14 cellular contexts compared by ENCODE assay signal in the genomic region with DNA sequence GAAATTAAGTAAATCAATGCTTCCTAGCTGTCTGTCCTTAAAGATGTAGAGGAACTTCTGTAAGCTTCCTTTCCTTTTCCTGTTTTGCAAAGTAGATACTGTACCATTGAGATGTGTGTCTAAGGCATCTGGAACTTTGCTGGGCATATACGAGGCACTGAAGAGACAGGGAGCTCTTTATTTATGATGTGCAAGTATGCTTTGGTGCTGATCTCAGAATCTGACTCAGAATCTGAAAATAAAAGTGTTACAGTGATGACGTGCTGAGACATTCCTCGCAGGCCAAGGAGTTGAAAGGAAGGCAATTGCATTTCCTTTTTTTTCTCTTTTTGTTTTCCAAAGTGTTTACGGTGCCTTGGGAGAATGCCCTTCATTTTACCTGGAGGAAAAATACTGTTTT.
DNase-seq lines count a peak whose midpoint lies in the region; TF ChIP-seq lines count a peak whose summit lies in the region.
"Had no signal": no experiment of that assay in that cellular context is flagged by ENCODE, and none has a peak within 500 bp of the region (broad histone marks: within the 10 kb centered on the region; RNA-seq: fewer than 3 reads in every experiment).

No MANE protein-coding gene starts in this region.

- H3K9ac ChIP-seq in GM23248 (no peak overlapping the region), skeletal muscle satellite cell (ENCODE audit: low read depth, low read length) (peak overlapping the region; percentile 45)

- H3F3A ChIP-seq in GM23248 (ENCODE audit: insufficient read depth): peaks cover 31% of the 10 kb centered on the region

- H3K27ac ChIP-seq in GM23248: peak overlapping the region; percentile 45
- no peak overlapping the region for H3K27ac ChIP-seq in ovary
- H3K27ac ChIP-seq: cardiac muscle cell, stomach had no signal

- no peaks in the 10 kb centered on the region for H3K9me2 ChIP-seq in GM23248 (ENCODE audit: insufficient read depth)

- H2AFZ ChIP-seq in GM23248: 0 out of 2 replicates have a peak overlapping the region, but pooled peaks have one; percentile 6

- H3K4me2 ChIP-seq in GM23248 (ENCODE audit: unreplicated experiment) (peak overlapping the region; percentile 44), skeletal muscle satellite cell (ENCODE audit: low read length) (peak overlapping the region; percentile 33)

- intact Hi-C loops in ovary (cut with DNase I): no loop called here

- in situ Hi-C loops in GM23248 (cut with MboI) (no loop called here), SK-MEL-5 (cut with HindIII; ENCODE audit: low pct_unique_long_range_greater_than_20kb, low sequenced_read_pairs) (no loop called here)

- peak overlapping the region; percentile 39; the same call in 1 of the 2 replicates for H3K4me3 ChIP-seq in GM23248
- no peak overlapping the region for H3K4me3 ChIP-seq in fibroblast of mammary gland (ENCODE audit: control insufficient read depth, low read depth, low read length)
- H3K4me3 ChIP-seq in skeletal muscle satellite cell (ENCODE audit: low read length): no peak overlapping the region
- no peak overlapping the region for H3K4me3 ChIP-seq in ovary
- H3K4me3 ChIP-seq: cardiac muscle cell, stomach had no signal

- H3K9me3 ChIP-seq in GM23248 (ENCODE audit: low read depth) (no peaks in the 10 kb centered on the region), skeletal muscle satellite cell (replicated peaks; ENCODE audit: low read length) (no peaks in the 10 kb centered on the region), ovary (no peaks in the 10 kb centered on the region)
- H3K9me3 ChIP-seq: stomach had no signal

- H3K4me1 ChIP-seq in GM23248 (ENCODE audit: insufficient read depth) (peaks cover 50% of the 10 kb centered on the region), skeletal muscle satellite cell (ENCODE audit: control insufficient read depth, insufficient read depth, low read length) (peaks cover 33% of the 10 kb centered on the region), ovary (ENCODE audit: insufficient read depth) (no peaks in the 10 kb centered on the region)
- H3K4me1 ChIP-seq: stomach had no signal

- H3K36me3 ChIP-seq in GM23248 (ENCODE audit: low read depth) (no peaks in the 10 kb centered on the region), skeletal muscle satellite cell (ENCODE audit: insufficient read depth, low read length) (no peaks in the 10 kb centered on the region), ovary (no peaks in the 10 kb centered on the region)
- H3K36me3 ChIP-seq: cardiac muscle cell, stomach had no signal

- whole genome bisulfite sequencing in GM23248 (ENCODE audit: low coverage in 1 of 2, low lambda C conversion rate in 2 of 2, missing lambda C conversion rate in 2 of 2), 2 experiments: 0 to 3% methylated on average over 4 of the region's 4 CpGs
- 43 to 54% (median 51%) methylated on average over 4 of the region's 4 CpGs for WGBS in ovary, 3 donors

- H3K79me2 ChIP-seq in GM23248 (ENCODE audit: insufficient read depth): no peaks in the 10 kb centered on the region

- H3K27me3 ChIP-seq in GM23248 (replicated peaks; ENCODE audit: insufficient read depth): no peaks in the 10 kb centered on the region
- no peaks in the 10 kb centered on the region for H3K27me3 ChIP-seq in skeletal muscle satellite cell (ENCODE audit: control insufficient read depth, insufficient read depth, low read length)
- no peaks in the 10 kb centered on the region for H3K27me3 ChIP-seq in ovary
- H3K27me3 ChIP-seq: cardiac muscle cell, stomach had no signal

- no peak for TF ChIP-seq EP300 in ovary (IDR thresholded peaks at IDR 0.05)

- DNase-seq in GM23248 (peak; percentile 90), SK-MEL-5 (ENCODE audit: low read depth, low spot score) (peak; percentile 55), fibroblast of mammary gland (ENCODE audit: low read depth) (peak; percentile 87), ovary (no peak), NCI-H2196 treated with DMSO at 0.1 percent for 48 hours (lab: John Stamatoyannopoulos, UW; ENCODE audit: unreplicated experiment) (no peak)
- no peak for DNase-seq in effector CD8-positive, alpha-beta T cell (lab: John Stamatoyannopoulos, UW)
- DNase-seq: activated CD4-positive, CD25-positive, alpha-beta regulatory T cell; GF-D8; NCI-H187 treated with DMSO at 0.1 percent for 48 hours; RPMI8226; stomach; T-helper 17 cell had no signal

- no peak for TF ChIP-seq POLR2A in ovary (IDR thresholded peaks at IDR 0.05)

- TF ChIP-seq CTCF in fibroblast of mammary gland (conservative IDR thresholded peaks at IDR 0.05; ENCODE audit: control insufficient read depth, insufficient read depth, low read depth, low read length) (no peak), ovary (IDR thresholded peaks at IDR 0.05) (no peak)

- H4K20me1 ChIP-seq in GM23248 (ENCODE audit: insufficient read depth): no peaks in the 10 kb centered on the region

Comparison
In these comparisons a context has a peak if more than half of its experiments do, and no peak if none do; other contexts are left out.
1. DNase-seq: peak in GM23248 (single experiment), SK-MEL-5 (single experiment) and fibroblast of mammary gland (single experiment); none in ovary (0 of 5), NCI-H2196 treated with DMSO at 0.1 percent for 48 hours (single experiment) and effector CD8-positive, alpha-beta T cell (single experiment).